Comparison of ENCODE assay signal across 9 cellular contexts in the genomic region with DNA sequence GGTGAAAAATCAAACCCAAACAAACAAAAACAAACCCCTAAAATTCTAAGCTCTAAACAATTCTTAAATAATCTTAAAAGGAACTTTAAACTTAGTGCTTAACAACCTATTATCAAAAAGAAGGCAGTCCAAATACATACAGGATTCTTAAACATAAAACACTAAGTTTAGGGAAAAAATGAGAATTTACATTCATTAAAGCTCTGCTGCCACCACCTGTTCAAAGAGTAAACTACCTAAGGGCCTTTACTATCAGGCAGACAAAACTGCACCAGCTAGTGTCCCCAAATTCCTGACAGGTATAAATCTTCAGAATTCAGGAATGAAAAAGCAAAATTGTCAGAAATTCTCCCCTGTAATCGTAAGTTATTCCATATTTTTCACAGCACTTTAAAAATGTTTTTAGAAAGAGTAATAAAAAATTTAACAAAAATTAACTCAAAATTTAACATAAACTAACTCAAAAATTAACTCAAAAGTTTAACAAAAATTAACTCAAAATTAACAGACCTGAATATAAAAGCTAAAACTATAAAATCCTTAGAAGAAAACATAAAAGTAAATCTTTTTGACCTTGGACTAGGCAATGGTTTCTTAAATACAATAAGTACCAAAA. TPM values are rescaled to one million over a fixed set of nuclear protein-coding genes. Genes with fewer than 3 reads are reported as not detected.
DNase-seq lines count a peak whose midpoint lies in the region; ATAC-seq, FAIRE-seq and TF ChIP-seq lines count a peak whose summit lies in the region.
"Had no signal": no experiment of that assay in that cellular context is flagged by ENCODE, and none has a peak within 500 bp of the region (broad histone marks: within the 10 kb centered on the region; RNA-seq: fewer than 3 reads in every experiment).

No MANE protein-coding gene starts in this region.

- TF ChIP-seq CTCF in astrocyte (IDR thresholded peaks at IDR 0.05; ENCODE audit: insufficient read depth, low read depth, low read length) (peak; percentile 56), liver (IDR thresholded peaks at IDR 0.05; ENCODE audit: low read depth, low read length, missing input control) (peak; percentile 51)

- ATAC-seq in GM18870 (IDR thresholded peaks at IDR 0.05; ENCODE audit: unreplicated experiment) = no peak

- peaks cover 4% of the 10 kb centered on the region for H3K4me1 ChIP-seq in astrocyte (ENCODE audit: insufficient read depth, low read length)
- H3K4me1 ChIP-seq in liver (ENCODE audit: control insufficient read depth in 4 of 4, insufficient read depth in 4 of 4, low read length in 3 of 4) = peaks cover 0 to 12% (median 4%) of the 10 kb centered on the region in 4 donors

- TF ChIP-seq RAD21 in Ishikawa (IDR thresholded peaks at IDR 0.05; ENCODE audit: low read depth) (peak; percentile 65), liver (IDR thresholded peaks at IDR 0.05) (peak; percentile 67 to 76)

- H4K20me1 ChIP-seq in astrocyte (ENCODE audit: insufficient read depth, low read length) = peaks cover 58% of the 10 kb centered on the region

- no peak overlapping the region for H3K27ac Mint-ChIP-seq in astrocyte (ENCODE audit: unreplicated experiment)

- H3K36me3 ChIP-seq in astrocyte (ENCODE audit: insufficient read depth, low read length) = no peaks in the 10 kb centered on the region
- H3K36me3 ChIP-seq in liver (ENCODE audit: control insufficient read depth in 4 of 4, insufficient read depth in 3 of 4, low read depth in 1 of 4, low read length in 3 of 4) = peaks cover 0 to 4% (median 1%) of the 10 kb centered on the region in 4 donors

- DNase-seq in NCI-H1092 treated with DMSO at 0.1 percent for 48 hours (lab: John Stamatoyannopoulos, UW) (peak; percentile 8), NCI-H1092 (lab: John Stamatoyannopoulos, UW) (no peak), astrocyte (ENCODE audit: low read depth) (no peak)
- DNase-seq in central memory CD4-positive, alpha-beta T cell = no peak
- no peak for DNase-seq in activated T-cell treated with anti-CD3 and anti-CD28 coated beads, Interleukin-2, amount 50 U/mL, for 48 hours

- H3K36me3 Mint-ChIP-seq in astrocyte (ENCODE audit: low read depth, unreplicated experiment) = no peaks in the 10 kb centered on the region

- no peaks in the 10 kb centered on the region for H3K9me3 ChIP-seq in astrocyte (ENCODE audit: insufficient read depth, low read depth, low read length)
- no peaks in the 10 kb centered on the region for H3K9me3 ChIP-seq in liver (ENCODE audit: control insufficient read depth in 4 of 4, low read length in 3 of 4)

- H3K27ac ChIP-seq in astrocyte (ENCODE audit: low read depth, low read length) (no peak overlapping the region), liver (ENCODE audit: low read depth in 1 of 2, low read length in 2 of 2) (no peak overlapping the region)

- no peak overlapping the region for H3K4me2 ChIP-seq in astrocyte (ENCODE audit: low read length)

- H3K4me3 ChIP-seq in astrocyte (ENCODE audit: insufficient read depth, low read depth, low read length) = no peak overlapping the region
- no peak overlapping the region for H3K4me3 ChIP-seq in liver (ENCODE audit: low read depth in 1 of 3, low read length in 3 of 3)

- peak; percentile 5 for FAIRE-seq in astrocyte (lab: Jason Lieb, UNC)

- no peak for TF ChIP-seq EP300 in Ishikawa (IDR thresholded peaks at IDR 0.05; ENCODE audit: borderline replicate concordance)

- no peaks in the 10 kb centered on the region for H3K27me3 Mint-ChIP-seq in astrocyte (ENCODE audit: low read depth, unreplicated experiment)
- H3K27me3 Mint-ChIP-seq: CD8-positive, alpha-beta memory T cell had no signal

- H3K9me3 Mint-ChIP-seq in astrocyte (ENCODE audit: unreplicated experiment) = no peaks in the 10 kb centered on the region
- H3K9me3 Mint-ChIP-seq: CD8-positive, alpha-beta memory T cell had no signal

- H3K9ac ChIP-seq in astrocyte (ENCODE audit: low read length) (no peak overlapping the region), liver (ENCODE audit: low read depth in 1 of 2, low read length in 2 of 2) (no peak overlapping the region)

- H3K4me1 Mint-ChIP-seq in astrocyte (ENCODE audit: low read depth, unreplicated experiment) = peaks cover 7% of the 10 kb centered on the region

- H3K79me2 ChIP-seq in astrocyte (ENCODE audit: insufficient read depth, low read length) = peaks cover 17% of the 10 kb centered on the region

- 59% methylated on average over 1 of the region's 1 CpG for WGBS in liver

- H3K4me3 Mint-ChIP-seq in astrocyte (ENCODE audit: unreplicated experiment) = no peak overlapping the region
- H3K4me3 Mint-ChIP-seq: CD8-positive, alpha-beta memory T cell had no signal

- H3K27me3 ChIP-seq in astrocyte (ENCODE audit: insufficient read depth, low read length) (no peaks in the 10 kb centered on the region), liver (ENCODE audit: control insufficient read depth in 4 of 4, insufficient read depth in 4 of 4, low read length in 3 of 4) (no peaks in the 10 kb centered on the region)

- H2AFZ ChIP-seq in astrocyte (ENCODE audit: low read depth, low read length) = no peak overlapping the region

TF ChIP-seq in Ishikawa, 13 proteins besides CTCF, POLR2A, EP300 and RAD21:
- TF ChIP-seq CEBPB (IDR thresholded peaks at IDR 0.05) = no peak
- TF ChIP-seq YY1 (IDR thresholded peaks at IDR 0.05; ENCODE audit: low read depth) = no peak
- TF ChIP-seq, protein P1, sequence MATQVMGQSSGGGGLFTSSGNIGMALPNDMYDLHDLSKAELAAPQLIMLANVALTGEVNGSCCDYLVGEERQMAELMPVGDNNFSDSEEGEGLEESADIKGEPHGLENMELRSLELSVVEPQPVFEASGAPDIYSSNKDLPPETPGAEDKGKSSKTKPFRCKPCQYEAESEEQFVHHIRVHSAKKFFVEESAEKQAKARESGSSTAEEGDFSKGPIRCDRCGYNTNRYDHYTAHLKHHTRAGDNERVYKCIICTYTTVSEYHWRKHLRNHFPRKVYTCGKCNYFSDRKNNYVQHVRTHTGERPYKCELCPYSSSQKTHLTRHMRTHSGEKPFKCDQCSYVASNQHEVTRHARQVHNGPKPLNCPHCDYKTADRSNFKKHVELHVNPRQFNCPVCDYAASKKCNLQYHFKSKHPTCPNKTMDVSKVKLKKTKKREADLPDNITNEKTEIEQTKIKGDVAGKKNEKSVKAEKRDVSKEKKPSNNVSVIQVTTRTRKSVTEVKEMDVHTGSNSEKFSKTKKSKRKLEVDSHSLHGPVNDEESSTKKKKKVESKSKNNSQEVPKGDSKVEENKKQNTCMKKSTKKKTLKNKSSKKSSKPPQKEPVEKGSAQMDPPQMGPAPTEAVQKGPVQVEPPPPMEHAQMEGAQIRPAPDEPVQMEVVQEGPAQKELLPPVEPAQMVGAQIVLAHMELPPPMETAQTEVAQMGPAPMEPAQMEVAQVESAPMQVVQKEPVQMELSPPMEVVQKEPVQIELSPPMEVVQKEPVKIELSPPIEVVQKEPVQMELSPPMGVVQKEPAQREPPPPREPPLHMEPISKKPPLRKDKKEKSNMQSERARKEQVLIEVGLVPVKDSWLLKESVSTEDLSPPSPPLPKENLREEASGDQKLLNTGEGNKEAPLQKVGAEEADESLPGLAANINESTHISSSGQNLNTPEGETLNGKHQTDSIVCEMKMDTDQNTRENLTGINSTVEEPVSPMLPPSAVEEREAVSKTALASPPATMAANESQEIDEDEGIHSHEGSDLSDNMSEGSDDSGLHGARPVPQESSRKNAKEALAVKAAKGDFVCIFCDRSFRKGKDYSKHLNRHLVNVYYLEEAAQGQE (IDR thresholded peaks at IDR 0.05; ENCODE audit: low read depth) = no peak
- no peak for TF ChIP-seq EGR1 (IDR thresholded peaks at IDR 0.05)

TF ChIP-seq in liver, 16 proteins besides CTCF, POLR2A, EP300 and RAD21 (continues in another document):
- TF ChIP-seq GABPA (IDR thresholded peaks at IDR 0.05 in 1 of 2, conservative IDR thresholded peaks at IDR 0.05 in 1 of 2) (no peak), YY1 (IDR thresholded peaks at IDR 0.05) (no peak), JUND (IDR thresholded peaks at IDR 0.05) (no peak), TAF1 (conservative IDR thresholded peaks at IDR 0.05) (no peak), EGR1 (IDR thresholded peaks at IDR 0.05; ENCODE audit: low read depth in 2 of 2) (no peak), HNF4A (conservative IDR thresholded peaks at IDR 0.05) (no peak), SP1 (IDR thresholded peaks at IDR 0.05) (no peak)
- TF ChIP-seq, protein P2, sequence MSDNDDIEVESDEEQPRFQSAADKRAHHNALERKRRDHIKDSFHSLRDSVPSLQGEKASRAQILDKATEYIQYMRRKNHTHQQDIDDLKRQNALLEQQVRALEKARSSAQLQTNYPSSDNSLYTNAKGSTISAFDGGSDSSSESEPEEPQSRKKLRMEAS (IDR thresholded peaks at IDR 0.05) = no peak
- TF ChIP-seq, protein P1 (IDR thresholded peaks at IDR 0.05) = no peak

RNA-seq across cellular contexts. Expression of gene PDZD8, which starts 55.1 kb away (rescaled TPM):
- total RNA-seq in astrocyte = 29.2 and 31.3 TPM in 2 replicates
- total RNA-seq in liver = 10 to 100 TPM; 18.2 to 38.9 TPM
- 10 to 100 TPM in 1 of 2 donors, 1 to 10 TPM in 1; 9.3 to 12.0 TPM for polyA plus RNA-seq in liver
